In the genomic region with DNA sequence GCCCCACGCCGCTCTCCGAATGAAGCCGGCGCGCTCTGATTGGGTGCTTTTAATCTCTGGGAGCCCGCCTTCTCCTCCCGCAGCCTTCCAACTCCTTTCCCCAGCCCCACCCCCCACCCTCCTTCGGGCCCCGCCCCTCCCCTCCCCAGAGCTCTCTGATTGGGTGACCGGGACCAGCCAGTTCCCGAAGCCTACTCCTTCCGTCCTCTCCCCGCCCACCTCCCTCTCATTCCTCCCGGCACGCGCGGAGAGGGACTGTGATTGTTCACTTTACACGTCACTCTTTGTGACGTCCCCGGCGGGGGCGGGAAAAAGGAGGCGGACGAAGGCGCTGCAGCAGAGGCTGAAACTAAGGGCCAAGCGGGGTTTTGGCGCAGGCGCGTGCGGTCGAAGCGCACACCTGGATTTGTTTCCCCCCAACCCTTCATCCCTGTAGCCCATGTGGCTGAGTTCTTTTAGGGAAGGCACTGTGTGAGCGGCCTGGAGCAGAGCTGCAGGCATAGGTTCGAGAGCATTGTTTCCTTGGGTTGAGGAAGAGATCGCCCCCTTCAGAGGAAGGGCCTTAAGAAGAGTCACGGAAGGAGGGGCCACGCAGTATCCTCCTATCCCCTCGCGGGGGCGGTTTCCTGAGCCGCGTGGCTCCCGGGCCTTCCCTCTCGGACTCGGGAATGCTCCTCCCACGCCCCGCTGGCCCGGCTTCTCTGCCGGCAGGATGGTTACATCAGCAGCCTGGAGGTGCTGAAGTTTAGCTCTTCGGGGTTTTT, we compare ENCODE assay signal across 8 cellular contexts. TPM values are rescaled to one million over a fixed set of nuclear protein-coding genes. Genes with fewer than 3 reads are reported as not detected.
A peak's percentile ranks its signal among the peaks of the same experiment; 100 is the strongest.
DNase-seq lines count a peak whose midpoint lies in the region; ATAC-seq, FAIRE-seq and TF ChIP-seq lines count a peak whose summit lies in the region.

A gene (minus strand): TSS at position 21 of the 764 bp plus-strand sequence. CDS start 361 bp downstream, outside the sequence.

- H3K4me3 ChIP-seq in AG09309 (ENCODE audit: control insufficient read depth, low read depth, low read length) (peak within 1 kb of the TSS; percentile 89), WI38 (ENCODE audit: low read depth, low read length) (peak within 1 kb of the TSS; percentile 78), bronchial epithelial cell (ENCODE audit: low read depth, low read length) (peak within 1 kb of the TSS; percentile 92), small intestine (ENCODE audit: low read depth in 1 of 2, low read length in 2 of 2) (peak within 1 kb of the TSS; percentile 94 to 96)

- DNase-seq in AG09309 (ENCODE audit: low read depth) (peak; percentile 97), NCI-H2227 treated with DMSO at 0.1 percent for 48 hours (lab: John Stamatoyannopoulos, UW) (peak; percentile 100), bronchial epithelial cell (ENCODE audit: low read depth) (peak; percentile 93), iPS-NIHi11 (ENCODE audit: low spot score) (peak; percentile 87), small intestine (peak; percentile 100)

- no peak for FAIRE-seq in bronchial epithelial cell (lab: Jason Lieb, UNC)
- FAIRE-seq in small intestine (lab: Jason Lieb, UNC), result no peak

- no peaks in the 10 kb centered on the region for H3K9me3 ChIP-seq in small intestine (ENCODE audit: control insufficient read depth, low read depth)

- H3K4me1 ChIP-seq in small intestine (ENCODE audit: control insufficient read depth in 2 of 2, insufficient read depth in 1 of 2, low read depth in 1 of 2, low read length in 1 of 2), result peaks cover 2 to 7% of the 10 kb centered on the region in 2 donors

- H3K27ac ChIP-seq in small intestine (ENCODE audit: low read depth in 1 of 2, low read length in 1 of 2), result peak within 1 kb of the TSS; percentile 93 to 97

- no peaks in the 10 kb centered on the region for H3K36me3 ChIP-seq in bronchial epithelial cell (ENCODE audit: control insufficient read depth, insufficient read depth, low read length)
- H3K36me3 ChIP-seq in small intestine (ENCODE audit: control insufficient read depth in 2 of 2, insufficient read depth in 2 of 2, low read length in 2 of 2), result no peaks in the 10 kb centered on the region

- peak; percentile 84 for ATAC-seq in GM18909 (IDR thresholded peaks at IDR 0.05; ENCODE audit: poor library complexity, unreplicated experiment)
- peak; percentile 79 for ATAC-seq in HG03175 (IDR thresholded peaks at IDR 0.05; ENCODE audit: unreplicated experiment)

- H3K27me3 ChIP-seq in bronchial epithelial cell (ENCODE audit: control insufficient read depth, insufficient read depth, low read length), result no peaks in the 10 kb centered on the region
- no peaks in the 10 kb centered on the region for H3K27me3 ChIP-seq in small intestine (ENCODE audit: control insufficient read depth in 2 of 2, insufficient read depth in 2 of 2, low read length in 2 of 2)

- 0% methylated on average over 35 to 51 of the region's 51 CpGs for WGBS in small intestine, 3 donors

- peak; percentile 33 for TF ChIP-seq CTCF in AG09309 (IDR thresholded peaks at IDR 0.05; ENCODE audit: control insufficient read depth, insufficient read depth, low read depth, low read length, missing control alignments)
- TF ChIP-seq CTCF in WI38 (IDR thresholded peaks at IDR 0.05; ENCODE audit: low read depth, low read length), result no peak
- peak; percentile 23 for TF ChIP-seq CTCF in bronchial epithelial cell (IDR thresholded peaks at IDR 0.05; ENCODE audit: insufficient read depth, low read length, severe bottlenecking)

RNA-seq across cellular contexts. Expression of the gene that starts here (rescaled TPM):
- total RNA-seq in bronchial epithelial cell, result 40.0 and 41.2 TPM in 2 replicates
- 10 to 100 TPM in 1 of 3 donors, 1 to 10 TPM in 2; 8.9 to 18.5 (median 9.8) TPM for polyA plus RNA-seq in small intestine

Comparison
In these comparisons a context has a peak if more than half of its experiments do, and no peak if none do; other contexts are left out.
1. Peak in every context shown above with its lines: DNase-seq, ATAC-seq, H3K4me3 ChIP-seq and H3K27ac ChIP-seq.